Comparison of ENCODE assay signal across 25 cellular contexts in the genomic region with DNA sequence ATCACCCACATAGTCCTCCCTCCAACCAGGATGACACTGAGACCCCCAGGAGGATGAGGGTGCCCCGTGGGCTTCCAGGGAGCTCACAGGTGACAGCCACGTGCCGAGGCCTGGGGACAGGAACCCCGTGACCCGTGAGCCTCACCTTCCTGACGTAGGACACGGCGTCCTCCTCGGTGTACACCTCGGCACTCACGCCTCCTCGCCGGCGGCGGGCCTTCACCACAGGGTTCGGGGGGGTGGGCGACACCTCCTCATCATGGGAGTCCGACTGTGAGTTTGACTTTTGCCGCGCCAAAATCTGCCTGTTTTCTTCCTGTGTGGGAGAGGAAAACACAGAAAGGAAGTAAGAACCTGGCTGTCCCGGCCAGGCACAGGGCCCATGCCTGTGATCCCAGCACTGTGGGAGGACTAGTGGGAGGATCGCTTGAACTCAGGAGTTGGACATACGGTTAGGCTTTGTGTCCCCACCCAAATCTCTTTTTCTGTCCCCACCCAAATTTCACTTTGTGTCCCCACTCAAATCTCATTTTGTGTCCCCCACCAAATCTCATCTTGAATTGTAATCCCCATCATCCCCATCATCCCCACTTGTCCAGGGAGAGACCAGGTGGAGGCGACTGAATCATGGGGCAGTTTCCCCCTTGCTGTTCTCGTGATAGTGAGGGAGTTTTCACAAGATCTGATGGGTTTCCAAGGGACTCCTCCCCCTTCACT.
"Had no signal": no experiment of that assay in that cellular context is flagged by ENCODE, and none has a peak within 500 bp of the region (broad histone marks: within the 10 kb centered on the region; RNA-seq: fewer than 3 reads in every experiment).

No MANE protein-coding gene starts in this region.

- H3K36me3 ChIP-seq: ovary had no signal

- H3K4me3 Mint-ChIP-seq: activated CD4-positive, alpha-beta memory T cell treated with anti-CD3 and anti-CD28 coated beads, Interleukin-2, amount 10 ng/mL, durations not matched to agents 7 days and 5 days; activated CD4-positive, alpha-beta T cell treated with anti-CD3 and anti-CD28 coated beads, Interleukin-2, amount 10 ng/mL, durations not matched to agents 24 days and 14 days; activated T-cell treated with anti-CD3 and anti-CD28 coated beads, Interleukin-2, amount 50 U/mL, for 72 hours; effector memory CD8-positive, alpha-beta T cell; naive thymus-derived CD8-positive, alpha-beta T cell; stimulated activated memory B cell treated with anti-CD40 and anti-IgM and Interleukin-4, amounts not matched to agents 10 μg/mL and 1 μg/mL and 100 μg/mL, for 72 hours; T-helper 17 cell had no signal

- H3K4me1 ChIP-seq: esophagus squamous epithelium, transverse colon, vagina had no signal

- H3K27ac Mint-ChIP-seq: activated CD4-positive, alpha-beta memory T cell treated with anti-CD3 and anti-CD28 coated beads, Interleukin-2, amount 10 ng/mL, durations not matched to agents 7 days and 5 days; activated CD4-positive, alpha-beta T cell treated with anti-CD3 and anti-CD28 coated beads, Interleukin-2, amount 10 ng/mL, durations not matched to agents 24 days and 14 days; activated T-cell treated with anti-CD3 and anti-CD28 coated beads, Interleukin-2, amount 50 U/mL, for 72 hours; effector memory CD8-positive, alpha-beta T cell; stimulated activated memory B cell treated with anti-CD40 and anti-IgM and Interleukin-4, amounts not matched to agents 10 μg/mL and 1 μg/mL and 100 μg/mL, for 72 hours had no signal

- FAIRE-seq: astrocyte, colon, islet of Langerhans had no signal

- H3K27ac ChIP-seq: dorsolateral prefrontal cortex, esophagus squamous epithelium, gastroesophageal sphincter, ovary, skin epidermis, transverse colon, vagina had no signal

- DNase-seq: activated CD4-positive, alpha-beta memory T cell treated with anti-CD3 and anti-CD28 coated beads, Interleukin-2, amount 10 ng/mL, durations not matched to agents 7 days and 5 days; activated CD4-positive, alpha-beta T cell treated with anti-CD3 and anti-CD28 coated beads, Interleukin-2, amount 10 ng/mL, durations not matched to agents 24 days and 14 days; activated gamma-delta T cell treated with Interleukin-2 at 50 U/mL for 16 hours; activated T-cell treated with anti-CD3 and anti-CD28 coated beads, Interleukin-2, amount 50 U/mL, for 72 hours; central memory CD4-positive, alpha-beta T cell; effector memory CD8-positive, alpha-beta T cell; esophagus squamous epithelium; naive thymus-derived CD8-positive, alpha-beta T cell; stimulated activated CD4-positive, alpha-beta T cell treated with anti-CD3 and anti-CD28 coated beads, Interleukin-2, amount 100 ng/mL, for 24 hours; SW 1271; T-helper 17 cell; transverse colon had no signal

- H3K4me1 Mint-ChIP-seq: activated CD4-positive, alpha-beta memory T cell treated with anti-CD3 and anti-CD28 coated beads, Interleukin-2, amount 10 ng/mL, durations not matched to agents 7 days and 5 days; activated CD4-positive, alpha-beta T cell treated with anti-CD3 and anti-CD28 coated beads, Interleukin-2, amount 10 ng/mL, durations not matched to agents 24 days and 14 days; stimulated activated memory B cell treated with anti-CD40 and anti-IgM and Interleukin-4, amounts not matched to agents 10 μg/mL and 1 μg/mL and 100 μg/mL, for 72 hours had no signal

- H3K27me3 Mint-ChIP-seq: activated CD4-positive, alpha-beta memory T cell treated with anti-CD3 and anti-CD28 coated beads, Interleukin-2, amount 10 ng/mL, durations not matched to agents 7 days and 5 days; activated CD4-positive, alpha-beta T cell treated with anti-CD3 and anti-CD28 coated beads, Interleukin-2, amount 10 ng/mL, durations not matched to agents 24 days and 14 days; effector memory CD8-positive, alpha-beta T cell; naive thymus-derived CD8-positive, alpha-beta T cell; stimulated activated memory B cell treated with anti-CD40 and anti-IgM and Interleukin-4, amounts not matched to agents 10 μg/mL and 1 μg/mL and 100 μg/mL, for 72 hours; T-helper 17 cell had no signal

- H3K4me3 ChIP-seq: dorsolateral prefrontal cortex, esophagus squamous epithelium, gastroesophageal sphincter, lung, ovary, skin epidermis, transverse colon, vagina had no signal

- ATAC-seq: activated CD4-positive, CD25-positive, alpha-beta regulatory T cell treated with anti-CD3 and anti-CD28 coated beads, Interleukin-2, amount 50 U/mL, for 24 hours; activated naive CD4-positive, alpha-beta T cell treated with anti-CD3 and anti-CD28 coated beads, Interleukin-2, amount 50 U/mL, for 72 hours; activated T-cell treated with anti-CD3 and anti-CD28 coated beads, Interleukin-2, amount 50 U/mL, for 72 hours; effector memory CD8-positive, alpha-beta T cell; gastroesophageal sphincter; naive thymus-derived CD8-positive, alpha-beta T cell; right cardiac atrium; stimulated activated memory B cell treated with anti-CD40 and anti-IgM and Interleukin-4, amounts not matched to agents 10 μg/mL and 1 μg/mL and 100 μg/mL, for 72 hours; T-helper 17 cell had no signal

- H3K9me3 ChIP-seq: ovary had no signal
